8 cellular contexts compared by ENCODE assay signal in genomic region chr15:38563723-38564519, GRCh38. TPM values are rescaled to one million over a fixed set of nuclear protein-coding genes. Genes with fewer than 3 reads are reported as not detected.
DNase-seq lines count a peak whose midpoint lies in the region; ATAC-seq and TF ChIP-seq lines count a peak whose summit lies in the region.

No MANE protein-coding gene starts in this region.

- no peak overlapping the region for H3K27ac ChIP-seq in ACC112 (ENCODE audit: low read depth, low read length)

- H2AFZ ChIP-seq in ACC112 (ENCODE audit: low read length, unreplicated experiment): peak overlapping the region; percentile 38

- H3K4me1 Mint-ChIP-seq in natural killer cell: peaks cover 71 to 72% of the 10 kb centered on the region in 2 donors

- H3K27ac Mint-ChIP-seq in natural killer cell: peak overlapping the region; percentile 81 to 94

- peak overlapping the region; percentile 94 for H3K4me3 Mint-ChIP-seq in natural killer cell

- ATAC-seq in GM18519 (IDR thresholded peaks at IDR 0.05; ENCODE audit: low FRiP score, unreplicated experiment) (peak; percentile 35), HG03064 (IDR thresholded peaks at IDR 0.05; ENCODE audit: low read depth, unreplicated experiment) (peak; percentile 58), natural killer cell (peak; percentile 79 to 90 (median 81))

- H3K4me3 ChIP-seq in ACC112 (ENCODE audit: low read depth, low read length): peak overlapping the region; percentile 76

- peaks cover 69% of the 10 kb centered on the region for H3K27me3 ChIP-seq in ACC112 (ENCODE audit: insufficient read depth, low read length)

- H3K36me3 ChIP-seq in ACC112 (ENCODE audit: insufficient read depth, low read length): no peaks in the 10 kb centered on the region

- intact Hi-C loops in natural killer cell (cut with micrococcal nuclease): loop anchor here (1.0 to 10.0 kb wide), 7 partner anchors 12 to 119 kb away; no protein-coding TSS in a partner anchor

- H3K4me1 ChIP-seq in ACC112 (ENCODE audit: control insufficient read depth, insufficient read depth, low read length, unreplicated experiment): no peaks in the 10 kb centered on the region

- no peaks in the 10 kb centered on the region for H3K9me3 Mint-ChIP-seq in natural killer cell

- peak; percentile 96 for TF ChIP-seq CTCF in natural killer cell (IDR thresholded peaks at IDR 0.05)

- DNase-seq in NOMO-1 (lab: John Stamatoyannopoulos, UW; ENCODE audit: unreplicated experiment in 2 of 2) (peak; percentile 30 to 48), fibroblast of gingiva (ENCODE audit: low read depth) (peak; percentile 7), natural killer cell (peak; percentile 91)
- DNase-seq in activated T-cell treated with anti-CD3 and anti-CD28 coated beads, Interleukin-2, amount 50 U/mL, for 1 hour: peak; percentile 93
- DNase-seq in stimulated activated naive CD4-positive, alpha-beta T cell treated with Interleukin-2 at 50 U/mL for 16 hours (lab: John Stamatoyannopoulos, UW): peak; percentile 84

- no peaks in the 10 kb centered on the region for H3K27me3 Mint-ChIP-seq in natural killer cell (ENCODE audit: low read depth in 2 of 2)

- H3K79me2 ChIP-seq in ACC112 (ENCODE audit: control insufficient read depth, insufficient read depth, low read length, unreplicated experiment): no peaks in the 10 kb centered on the region

- peaks cover 19% of the 10 kb centered on the region for H3K36me3 Mint-ChIP-seq in natural killer cell

RNA-seq across cellular contexts. Expression of gene RASGRP1, which starts 0.7 kb away (rescaled TPM):
- total RNA-seq in natural killer cell: 100 to 1,000 TPM in 1 of 3 donors, 10 to 100 TPM in 2; 65.9 to 122 (median 96.5) TPM

Comparison
In these comparisons a context has a peak if more than half of its experiments do, and no peak if none do; other contexts are left out.
1. DNase-seq: peak in every context shown above with its lines; median percentile 93 in activated T-cell treated with anti-CD3 and anti-CD28 coated beads, Interleukin-2, amount 50 U/mL, for 1 hour; 91 in natural killer cell; 84 in stimulated activated naive CD4-positive, alpha-beta T cell treated with Interleukin-2 at 50 U/mL for 16 hours; 39 in NOMO-1; 7 in fibroblast of gingiva.